Comparison of ENCODE assay signal across 14 cellular contexts in genomic region chr5:136006767-136007251, GRCh38. TPM values are rescaled to one million over a fixed set of nuclear protein-coding genes. Genes with fewer than 3 reads are reported as not detected.
DNase-seq lines count a peak whose midpoint lies in the region; ATAC-seq and TF ChIP-seq lines count a peak whose summit lies in the region.
"Had no signal": no experiment of that assay in that cellular context is flagged by ENCODE, and none has a peak within 500 bp of the region (broad histone marks: within the 10 kb centered on the region; RNA-seq: fewer than 3 reads in every experiment).

No MANE protein-coding gene starts in this region.

- no peak overlapping the region for H3K4me3 ChIP-seq in testis
- H3K4me3 ChIP-seq: tibial artery had no signal

- DNase-seq in HPDE6-E6E7 (ENCODE audit: extremely low spot score) (peak; percentile 82), astrocyte of the hippocampus (ENCODE audit: low read depth, low spot score) (peak; percentile 73), iris pigment epithelial cell (ENCODE audit: low read depth) (peak; percentile 86), testis (no peak), cerebellar cortex (ENCODE audit: low spot score) (no peak)
- DNase-seq: activated CD8-positive, alpha-beta T cell treated with anti-CD3 and anti-CD28 coated beads, Interleukin-2, amount 10 ng/mL, durations not matched to agents 7 days and 5 days; MV-4-11; T-helper 1 cell had no signal

- H3K9me3 ChIP-seq in testis = no peaks in the 10 kb centered on the region
- H3K9me3 ChIP-seq: neutrophil, tibial artery had no signal

- intact Hi-C loops in testis (cut with DNase I; ENCODE audit: low total_unique reads) = no loop called here

- no peak for TF ChIP-seq CTCF in testis (IDR thresholded peaks at IDR 0.05)

- H3K27ac ChIP-seq in testis = peak overlapping the region; percentile 26 to 29
- H3K27ac ChIP-seq: neutrophil, tibial artery had no signal

- no peaks in the 10 kb centered on the region for H3K36me3 ChIP-seq in testis (ENCODE audit: low read depth, missing control alignments)
- H3K36me3 ChIP-seq: neutrophil, tibial artery had no signal

- H3K4me1 ChIP-seq in testis = no peaks in the 10 kb centered on the region
- H3K4me1 ChIP-seq: tibial artery had no signal

- no peaks in the 10 kb centered on the region for H3K27me3 ChIP-seq in testis
- H3K27me3 ChIP-seq: neutrophil, tibial artery had no signal

- ATAC-seq in HG02870 (IDR thresholded peaks at IDR 0.05; ENCODE audit: unreplicated experiment) (no peak), GM18867 (IDR thresholded peaks at IDR 0.05; ENCODE audit: unreplicated experiment) (no peak)
- ATAC-seq: activated CD8-positive, alpha-beta T cell treated with anti-CD3 and anti-CD28 coated beads, Interleukin-2, amount 10 ng/mL, durations not matched to agents 7 days and 5 days; activated naive CD4-positive, alpha-beta T cell treated with anti-CD3 and anti-CD28 coated beads, Interleukin-2, amount 50 U/mL, for 72 hours had no signal

- 68 to 78% methylated on average over 7 of the region's 7 CpGs for WGBS in testis, 2 donors

- TF ChIP-seq POLR2A in testis (IDR thresholded peaks at IDR 0.05) = no peak

RNA-seq across cellular contexts. Expression of gene TGFBI, which starts 22.0 kb away (rescaled TPM):
- total RNA-seq in testis = 10 to 100 TPM in 1 of 2 donors, 1 to 10 TPM in 1; 9.0 to 15.4 TPM
- polyA plus RNA-seq in testis (ENCODE audit: insufficient read depth, low read depth, low replicate concordance) = 77.2 TPM
- total RNA-seq: activated CD8-positive, alpha-beta T cell treated with anti-CD3 and anti-CD28 coated beads, Interleukin-2, amount 10 ng/mL, durations not matched to agents 7 days and 5 days; activated naive CD4-positive, alpha-beta T cell treated with anti-CD3 and anti-CD28 coated beads, Interleukin-2, amount 50 U/mL, for 72 hours had no signal

RNA-seq across cellular contexts. Expression of gene LECT2, which starts 52.0 kb away (rescaled TPM):
- 1 to 10 TPM in 1 of 2 donors, under 1 TPM in 1; 0.87 to 6.6 TPM for total RNA-seq in testis
- polyA plus RNA-seq in testis (ENCODE audit: insufficient read depth, low read depth, low replicate concordance) = 14.5 TPM
- total RNA-seq: activated CD8-positive, alpha-beta T cell treated with anti-CD3 and anti-CD28 coated beads, Interleukin-2, amount 10 ng/mL, durations not matched to agents 7 days and 5 days; activated naive CD4-positive, alpha-beta T cell treated with anti-CD3 and anti-CD28 coated beads, Interleukin-2, amount 50 U/mL, for 72 hours; H1 had no signal
- polyA plus RNA-seq: H1 had no signal

Comparison
In these comparisons a context has a peak if more than half of its experiments do, and no peak if none do; other contexts are left out.
1. DNase-seq: peak in HPDE6-E6E7 (single experiment), astrocyte of the hippocampus (single experiment) and iris pigment epithelial cell (single experiment); none in testis (single experiment) and cerebellar cortex (single experiment).